Comparison of ENCODE assay signal across 23 cellular contexts in genomic region chr14:98742001-98742400, GRCh38.
"Had no signal": no experiment of that assay in that cellular context is flagged by ENCODE, and none has a peak within 500 bp of the region (broad histone marks: within the 10 kb centered on the region; RNA-seq: fewer than 3 reads in every experiment).

No MANE protein-coding gene starts in this region.

- DNase-seq: cortex of kidney; effector memory CD8-positive, alpha-beta T cell; erythroblast; left ventricle myocardium superior; lower lobe of right lung; naive thymus-derived CD8-positive, alpha-beta T cell; nephron progenitor cell; occipital lobe; right cardiac atrium; sigmoid colon; spleen; stimulated activated CD4-positive, alpha-beta T cell treated with anti-CD3 and anti-CD28 coated beads, Interleukin-4, amount 100 ng/mL, for 4 hours; stimulated activated naive CD8-positive, alpha-beta T cell treated with anti-CD3 and anti-CD28 coated beads, Interleukin-15, Interleukin-2, amounts not matched to agents 100 U/mL and 50 U/mL, for 24 hours; substantia nigra; testis; tibial artery; upper lobe of left lung had no signal

- FAIRE-seq: endometrium, frontal cortex, keratinocyte, urothelium cell line had no signal

- H3K9ac ChIP-seq: parathyroid adenoma had no signal

- H3K4me1 ChIP-seq: lower lobe of right lung, parathyroid adenoma, prostate gland, sigmoid colon, spleen, testis, tibial artery, upper lobe of left lung had no signal

- H3K4me3 ChIP-seq: lower lobe of right lung, prostate gland, sigmoid colon, spleen, testis, tibial artery, upper lobe of left lung had no signal

- H3K27me3 ChIP-seq: sigmoid colon, testis, upper lobe of left lung had no signal

- H3K27ac ChIP-seq: lower lobe of right lung, parathyroid adenoma, prostate gland, sigmoid colon, spleen, testis, tibial artery, upper lobe of left lung had no signal

- H3K9me3 ChIP-seq: lower lobe of right lung, prostate gland, sigmoid colon, testis, tibial artery, upper lobe of left lung had no signal

- H2AFZ ChIP-seq: parathyroid adenoma had no signal

- H3K36me3 ChIP-seq: lower lobe of right lung, prostate gland, sigmoid colon, spleen, tibial artery, upper lobe of left lung had no signal
